Comparison of ENCODE assay signal across 2 cellular contexts in genomic region chr3:197292083-197293042, GRCh38.
TF ChIP-seq lines count a peak whose summit lies in the region.

No MANE protein-coding gene starts in this region.

TF ChIP-seq in K562, 482 proteins besides CTCF, POLR2A, EP300 and RAD21 (continued from another document):
- no peak for TF ChIP-seq ZBTB33 (CRISPR knock-in tag; IDR thresholded peaks at IDR 0.05)
- no peak for TF ChIP-seq ZMIZ1 (IDR thresholded peaks at IDR 0.05; ENCODE audit: low read depth in 2 of 2, low read length in 2 of 2)
- no peak for TF ChIP-seq NR0B1 (IDR thresholded peaks at IDR 0.05; ENCODE audit: partially characterized antibody)

TF ChIP-seq in HepG2, 621 proteins besides CTCF, POLR2A, EP300 and RAD21 (continued from another document and continues in another):
- no peak for TF ChIP-seq PREB (CRISPR knock-in tag; IDR thresholded peaks at IDR 0.05)
- TF ChIP-seq ZNF205 (CRISPR knock-in tag; IDR thresholded peaks at IDR 0.05), result no peak
- no peak for TF ChIP-seq MAFG (CRISPR knock-in tag; IDR thresholded peaks at IDR 0.05)
- no peak for TF ChIP-seq MAF1 (CRISPR knock-in tag; IDR thresholded peaks at IDR 0.05; ENCODE audit: borderline replicate concordance)
- TF ChIP-seq ZNF761 (CRISPR knock-in tag; conservative IDR thresholded peaks at IDR 0.05), result no peak
- TF ChIP-seq ZSCAN5A (CRISPR knock-in tag; IDR thresholded peaks at IDR 0.05; ENCODE audit: borderline replicate concordance), result no peak
- TF ChIP-seq SIX1 (CRISPR knock-in tag; IDR thresholded peaks at IDR 0.05; ENCODE audit: borderline replicate concordance), result peak; percentile 95
- TF ChIP-seq TGIF2 (CRISPR knock-in tag; IDR thresholded peaks at IDR 0.05), result no peak
- TF ChIP-seq ZNF460 (CRISPR knock-in tag; IDR thresholded peaks at IDR 0.05; ENCODE audit: borderline replicate concordance), result no peak
- no peak for TF ChIP-seq STAT5B (CRISPR knock-in tag; IDR thresholded peaks at IDR 0.05)
- TF ChIP-seq ZFY (CRISPR knock-in tag; IDR thresholded peaks at IDR 0.05), result no peak
- TF ChIP-seq NCOR1 (IDR thresholded peaks at IDR 0.05; ENCODE audit: borderline replicate concordance, low read length), result 0 out of 2 replicates have a peak, but pooled peaks have one; percentile 16
- no peak for TF ChIP-seq ZNF780A (CRISPR knock-in tag; IDR thresholded peaks at IDR 0.05)
- TF ChIP-seq ARID5B (CRISPR knock-in tag; IDR thresholded peaks at IDR 0.05), result 0 out of 2 replicates have a peak, but pooled peaks have one; percentile 7
- no peak for TF ChIP-seq ZNF350 (CRISPR knock-in tag; IDR thresholded peaks at IDR 0.05; ENCODE audit: borderline replicate concordance, low read depth)
- no peak for TF ChIP-seq CENPT (CRISPR knock-in tag; IDR thresholded peaks at IDR 0.05; ENCODE audit: low read depth)
- no peak for TF ChIP-seq NFRKB (IDR thresholded peaks at IDR 0.05)
- TF ChIP-seq KLF11 (CRISPR knock-in tag; IDR thresholded peaks at IDR 0.05), result no peak
- TF ChIP-seq YY1 (IDR thresholded peaks at IDR 0.05; ENCODE audit: insufficient read depth, insufficient replicate concordance, low read depth, low read length), result no peak
- TF ChIP-seq ZNF318 (CRISPR knock-in tag; IDR thresholded peaks at IDR 0.05), result no peak
- no peak for TF ChIP-seq ZBTB14 (CRISPR knock-in tag; IDR thresholded peaks at IDR 0.05)
- no peak for TF ChIP-seq MNT (IDR thresholded peaks at IDR 0.05)
- TF ChIP-seq ZBTB20 (CRISPR knock-in tag; IDR thresholded peaks at IDR 0.05; ENCODE audit: borderline replicate concordance, low read depth), result no peak
- no peak for TF ChIP-seq ZNF143 (CRISPR knock-in tag; IDR thresholded peaks at IDR 0.05)
- TF ChIP-seq GATAD1 (CRISPR knock-in tag; IDR thresholded peaks at IDR 0.05), result no peak
- TF ChIP-seq ZNF260 (CRISPR knock-in tag; IDR thresholded peaks at IDR 0.05; ENCODE audit: borderline replicate concordance, low read depth), result no peak
- no peak for TF ChIP-seq ZNF335 (CRISPR knock-in tag; IDR thresholded peaks at IDR 0.05)
- TF ChIP-seq FOXO4 (CRISPR knock-in tag; conservative IDR thresholded peaks at IDR 0.05), result no peak
- no peak for TF ChIP-seq ZNF782 (CRISPR knock-in tag; IDR thresholded peaks at IDR 0.05; ENCODE audit: borderline replicate concordance)
- TF ChIP-seq MATR3 (CRISPR knock-in tag; IDR thresholded peaks at IDR 0.05), result no peak
- TF ChIP-seq HMGXB4 (CRISPR knock-in tag; IDR thresholded peaks at IDR 0.05; ENCODE audit: borderline replicate concordance in 1 of 2, low read depth in 1 of 2), result no peak
- TF ChIP-seq ZNF18 (CRISPR knock-in tag; IDR thresholded peaks at IDR 0.05; ENCODE audit: insufficient replicate concordance), result no peak
- no peak for TF ChIP-seq ZSCAN12 (CRISPR knock-in tag; IDR thresholded peaks at IDR 0.05)
- TF ChIP-seq TBL1XR1 (IDR thresholded peaks at IDR 0.05; ENCODE audit: borderline replicate concordance, low read length, partially characterized antibody), result no peak
